Comparison of ENCODE assay signal across 1 cellular context in the genomic region with DNA sequence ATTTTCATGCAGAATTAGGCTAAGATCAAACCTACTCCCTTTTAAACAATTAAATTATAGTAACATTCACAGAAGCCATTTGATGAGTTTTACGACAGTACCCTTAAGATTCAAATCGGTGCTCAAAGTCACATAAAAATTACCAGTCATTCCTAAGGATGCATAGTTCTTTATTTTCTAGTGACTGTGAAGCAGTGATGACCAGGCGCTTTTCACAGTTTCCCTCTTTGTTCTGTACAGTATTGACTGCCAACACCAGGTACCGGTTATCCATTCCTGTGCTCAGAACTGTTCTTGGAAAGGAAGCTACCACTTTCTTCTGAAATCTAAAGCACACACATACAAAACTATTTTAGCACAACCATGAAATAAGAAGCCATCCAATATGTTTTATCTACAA.
TF ChIP-seq lines count a peak whose summit lies in the region.

No MANE protein-coding gene starts in this region.

TF ChIP-seq in GM23338, 12 proteins besides CTCF, POLR2A, EP300 and RAD21:
- TF ChIP-seq ZNF462 (CRISPR knock-in tag; IDR thresholded peaks at IDR 0.05) (no peak), EZH2phosphoT487 (IDR thresholded peaks at IDR 0.05; ENCODE audit: unreplicated experiment) (no peak), ETS1 (IDR thresholded peaks at IDR 0.05) (no peak), EZH2 (IDR thresholded peaks at IDR 0.05; ENCODE audit: low read depth, unreplicated experiment) (no peak), CREB1 (CRISPR knock-in tag; IDR thresholded peaks at IDR 0.05; ENCODE audit: low read depth) (no peak), ZNF114 (CRISPR knock-in tag; IDR thresholded peaks at IDR 0.05) (no peak)
